ENCODE assay signal across 10 cellular contexts in genomic region chr6:132161283-132161682, GRCh38.
DNase-seq lines count a peak whose midpoint lies in the region; ATAC-seq and TF ChIP-seq lines count a peak whose summit lies in the region.
"Had no signal": no experiment of that assay in that cellular context is flagged by ENCODE, and none has a peak within 500 bp of the region (broad histone marks: within the 10 kb centered on the region; RNA-seq: fewer than 3 reads in every experiment).

No MANE protein-coding gene starts in this region.

- intact Hi-C loops in PC-3 (cut with micrococcal nuclease), result loop anchor here (1.0 to 2.0 kb wide), 3 partner anchors 201 to 236 kb away; no protein-coding TSS in a partner anchor

- peaks cover 15% of the 10 kb centered on the region for H3K27me3 Mint-ChIP-seq in T-helper 17 cell
- H3K27me3 Mint-ChIP-seq: dendritic cell treated with granulocyte-macrophage colony-stimulating factor and Interleukin-4, amounts not matched to agents 40 ng/mL and 50 ng/mL, for 4 days had no signal

- H3K9me2 ChIP-seq in PC-3 (replicated peaks; ENCODE audit: low read length), result no peaks in the 10 kb centered on the region

- peaks cover 2% of the 10 kb centered on the region for H3K4me1 Mint-ChIP-seq in T-helper 17 cell
- H3K4me1 Mint-ChIP-seq: IgD-negative memory B cell had no signal

- H3K79me2 ChIP-seq in PC-3 (ENCODE audit: low read length), result no peaks in the 10 kb centered on the region

- H3K27ac Mint-ChIP-seq in T-helper 17 cell, result no peak overlapping the region
- H3K27ac Mint-ChIP-seq: dendritic cell treated with granulocyte-macrophage colony-stimulating factor and Interleukin-4, amounts not matched to agents 40 ng/mL and 50 ng/mL, for 4 days; IgD-negative memory B cell had no signal

- no peaks in the 10 kb centered on the region for H3K27me3 ChIP-seq in PC-3 (ENCODE audit: low read length)
- no peaks in the 10 kb centered on the region for H3K27me3 ChIP-seq in gastroesophageal sphincter

- 34 to 38% methylated on average over 3 of the region's 3 CpGs for WGBS in gastroesophageal sphincter (ENCODE audit: low coverage in 1 of 2), 2 donors

- no peaks in the 10 kb centered on the region for H3K36me3 ChIP-seq in PC-3 (ENCODE audit: low read depth, low read length)
- H3K36me3 ChIP-seq in gastroesophageal sphincter, result no peaks in the 10 kb centered on the region

- DNase-seq in GM10266 (ENCODE audit: extremely low spot score), result peak; percentile 5
- DNase-seq in PC-3, result peak; percentile 62
- peak; percentile 26 for DNase-seq in retinal pigment epithelial cell (ENCODE audit: low read depth)
- DNase-seq in T-helper 17 cell, result no peak
- no peak for DNase-seq in stimulated activated CD4-positive, alpha-beta T cell treated with anti-CD3 and anti-CD28 coated beads, Interleukin-2, amount 100 ng/mL, for 24 hours
- no peak for DNase-seq in middle frontal gyrus (ENCODE audit: extremely low spot score, low spot score)
- no peak for DNase-seq in D341Med (ENCODE audit: low spot score)

- no peak overlapping the region for H3K4me3 Mint-ChIP-seq in T-helper 17 cell
- H3K4me3 Mint-ChIP-seq: dendritic cell treated with granulocyte-macrophage colony-stimulating factor and Interleukin-4, amounts not matched to agents 40 ng/mL and 50 ng/mL, for 4 days; IgD-negative memory B cell had no signal

- no peak overlapping the region for H2AFZ ChIP-seq in PC-3 (ENCODE audit: low read length)

- CTCF ChIA-PET in PC-3 (lab: Charles Lee), result interaction anchor here (0.6 to 0.7 kb wide), 2 partner anchors 56 to 201 kb away, joined by 3 read pairs; no protein-coding TSS in a partner anchor

- TF ChIP-seq CTCF in GM10266 (IDR thresholded peaks at IDR 0.05; ENCODE audit: control insufficient read depth, insufficient read depth, low read depth, missing control alignments) (peak; percentile 39), PC-3 (conservative IDR thresholded peaks at IDR 0.05; ENCODE audit: low read depth, low read length) (peak; percentile 72), gastroesophageal sphincter (IDR thresholded peaks at IDR 0.05) (peak; percentile 22 to 71 (median 47)), retinal pigment epithelial cell (conservative IDR thresholded peaks at IDR 0.05; ENCODE audit: low read depth, low read length) (peak; percentile 71)

- no peak overlapping the region for H3K27ac ChIP-seq in PC-3 (ENCODE audit: low read length)
- H3K27ac ChIP-seq in gastroesophageal sphincter, result no peak overlapping the region

- H3K4me1 ChIP-seq in PC-3 (ENCODE audit: insufficient read depth, low read length) (no peaks in the 10 kb centered on the region), gastroesophageal sphincter (no peaks in the 10 kb centered on the region)

- TF ChIP-seq EP300 in gastroesophageal sphincter (IDR thresholded peaks at IDR 0.05), result no peak

- no peak overlapping the region for H3K4me3 ChIP-seq in PC-3 (ENCODE audit: low read length)
- H3K4me3 ChIP-seq in gastroesophageal sphincter, result no peak overlapping the region
- no peak overlapping the region for H3K4me3 ChIP-seq in retinal pigment epithelial cell (ENCODE audit: low read length)

- H3K9ac ChIP-seq in PC-3 (ENCODE audit: low read length), result no peak overlapping the region

- no peaks in the 10 kb centered on the region for H4K20me1 ChIP-seq in PC-3 (ENCODE audit: low read length)

- peaks cover 2% of the 10 kb centered on the region for H3K36me3 Mint-ChIP-seq in T-helper 17 cell (ENCODE audit: low read depth)
- H3K36me3 Mint-ChIP-seq: IgD-negative memory B cell had no signal

- no TSS peak for BruUV-seq in PC-3 (replicated peaks; lab: Mats Ljungman, UMichigan)

- ATAC-seq in PC-3, result peak; percentile 58
- peak; percentile 31 for ATAC-seq in gastroesophageal sphincter
- ATAC-seq in T-helper 17 cell, result no peak

- no peaks in the 10 kb centered on the region for H3F3A ChIP-seq in PC-3 (ENCODE audit: low read length, unreplicated experiment)

- no peaks in the 10 kb centered on the region for H3K9me3 ChIP-seq in PC-3 (ENCODE audit: low read length)
- H3K9me3 ChIP-seq in gastroesophageal sphincter, result no peaks in the 10 kb centered on the region
- H3K9me3 ChIP-seq in T-helper 17 cell (ENCODE audit: control insufficient read depth, low read length, poor library complexity, severe bottlenecking), result no peaks in the 10 kb centered on the region

- POLR2A ChIA-PET in PC-3 (lab: Charles Lee; ENCODE audit: unreplicated experiment), result no interaction called here

- H3K4me2 ChIP-seq in PC-3 (ENCODE audit: low read length), result no peak overlapping the region

- TF ChIP-seq POLR2A in gastroesophageal sphincter (IDR thresholded peaks at IDR 0.05), result no peak

Comparison
In these comparisons a context has a peak if more than half of its experiments do, and no peak if none do; other contexts are left out.
1. DNase-seq: peak in GM10266 (single experiment), PC-3 (single experiment) and retinal pigment epithelial cell (single experiment); none in T-helper 17 cell (0 of 3), stimulated activated CD4-positive, alpha-beta T cell treated with anti-CD3 and anti-CD28 coated beads, Interleukin-2, amount 100 ng/mL, for 24 hours (0 of 2), middle frontal gyrus (single experiment) and D341Med (single experiment).
2. Peak in every context shown above with its lines, with median percentiles within 50 percentile points of each other: CTCF ChIP-seq.